In genomic region chr1:161299347-161299746, GRCh38 we compare ENCODE assay signal across 1 cellular context.
TF ChIP-seq lines count a peak whose summit lies in the region.

No MANE protein-coding gene starts in this region.

TF ChIP-seq in SK-N-SH, 30 proteins besides CTCF, POLR2A, EP300 and RAD21 (continued from another document):
- TF ChIP-seq USF2 (IDR thresholded peaks at IDR 0.05; ENCODE audit: borderline replicate concordance, low read depth, low read length) = no peak
- no peak for TF ChIP-seq FOSL2 (IDR thresholded peaks at IDR 0.05; ENCODE audit: borderline replicate concordance, low read depth)
- no peak for TF ChIP-seq NFIC (IDR thresholded peaks at IDR 0.05; ENCODE audit: borderline replicate concordance)
- no peak for TF ChIP-seq FOXJ3 (CRISPR knock-in tag; IDR thresholded peaks at IDR 0.05)
- TF ChIP-seq GABPA (IDR thresholded peaks at IDR 0.05; ENCODE audit: low read depth) = no peak
- TF ChIP-seq TCF12 (IDR thresholded peaks at IDR 0.05) = no peak
- no peak for TF ChIP-seq SMC3 (IDR thresholded peaks at IDR 0.05; ENCODE audit: low read depth, low read length)
- TF ChIP-seq ZBTB33 (IDR thresholded peaks at IDR 0.05; ENCODE audit: borderline replicate concordance, low read depth) = no peak
- no peak for TF ChIP-seq RFX5 (IDR thresholded peaks at IDR 0.05; ENCODE audit: low read length)
- no peak for TF ChIP-seq RCOR1 (IDR thresholded peaks at IDR 0.05; ENCODE audit: low read length)
- no peak for TF ChIP-seq TEAD4 (IDR thresholded peaks at IDR 0.05; ENCODE audit: borderline replicate concordance, insufficient read depth)
- TF ChIP-seq GATA2 (CRISPR knock-in tag; IDR thresholded peaks at IDR 0.05) = no peak
- no peak for TF ChIP-seq SIN3A (IDR thresholded peaks at IDR 0.05; ENCODE audit: borderline replicate concordance, low read depth, low read length)
- no peak for TF ChIP-seq REST (IDR thresholded peaks at IDR 0.05; ENCODE audit: low read depth, low read length)
- TF ChIP-seq EZH2phosphoT487 (IDR thresholded peaks at IDR 0.05; ENCODE audit: borderline replicate concordance, low read depth) = no peak
- TF ChIP-seq YY1 (IDR thresholded peaks at IDR 0.05; ENCODE audit: low read depth) = no peak
- no peak for TF ChIP-seq PBX3 (IDR thresholded peaks at IDR 0.05)
- no peak for TF ChIP-seq ELF1 (IDR thresholded peaks at IDR 0.05)
- TF ChIP-seq MXI1 (IDR thresholded peaks at IDR 0.05; ENCODE audit: low read depth, low read length) = no peak
